14 cellular contexts compared by ENCODE assay signal in genomic region chr1:201377611-201378092, GRCh38. TPM values are rescaled to one million over a fixed set of nuclear protein-coding genes. Genes with fewer than 3 reads are reported as not detected.
DNase-seq lines count a peak whose midpoint lies in the region; ATAC-seq and TF ChIP-seq lines count a peak whose summit lies in the region.
"Had no signal": no experiment of that assay in that cellular context is flagged by ENCODE, and none has a peak within 500 bp of the region (broad histone marks: within the 10 kb centered on the region; RNA-seq: fewer than 3 reads in every experiment).

TSS of gene TNNT2 (minus strand) at chr1:201377680. CDS start at chr1:201373254, 4,426 bp downstream.

- peak; percentile 66 for DNase-seq in NCI-H1694 treated with DMSO at 0.1 percent for 48 hours (lab: John Stamatoyannopoulos, UW)
- no peak for DNase-seq in chondrocyte (ENCODE audit: low spot score)
- DNase-seq in smooth muscle cell (lab: John Stamatoyannopoulos, UW; ENCODE audit: unreplicated experiment) = peak; percentile 35
- no peak for DNase-seq in activated naive CD4-positive, alpha-beta T cell treated with anti-CD3 and anti-CD28 coated beads, Interleukin-2, amount 50 U/mL, for 72 hours (ENCODE audit: low spot score in 2 of 2)
- no peak for DNase-seq in AML-193 (lab: John Stamatoyannopoulos, UW)
- no peak for DNase-seq in hippocampal formation (lab: John Stamatoyannopoulos, UW)
- DNase-seq in germinal center (ENCODE audit: low spot score) = no peak
- DNase-seq: activated CD4-positive, CD25-positive, alpha-beta regulatory T cell treated with anti-CD3 and anti-CD28 coated beads, Interleukin-2, amount 50 U/mL, for 72 hours; CD4-positive, alpha-beta T cell; testis had no signal

- no peaks in the 10 kb centered on the region for H3K9me3 Mint-ChIP-seq in chondrocyte (ENCODE audit: low read depth)
- H3K9me3 Mint-ChIP-seq in activated naive CD4-positive, alpha-beta T cell treated with anti-CD3 and anti-CD28 coated beads, Interleukin-2, amount 50 U/mL, for 72 hours = no peaks in the 10 kb centered on the region
- H3K9me3 Mint-ChIP-seq: CD4-positive, alpha-beta T cell; natural killer cell treated with Interleukin-12 subunit alpha and Interleukin-12 subunit beta and Interleukin-15 and Interleukin-18, amount 100 ng/mL, for 72 hours had no signal

- no peak for ATAC-seq in activated naive CD4-positive, alpha-beta T cell treated with anti-CD3 and anti-CD28 coated beads, Interleukin-2, amount 50 U/mL, for 72 hours
- ATAC-seq: natural killer cell treated with Interleukin-12 subunit alpha and Interleukin-12 subunit beta and Interleukin-15 and Interleukin-18, amount 100 ng/mL, for 72 hours had no signal

- peak within 1 kb of the TSS; percentile 79 for H3K27ac ChIP-seq in iPS-20b (ENCODE audit: low read length)
- H3K27ac ChIP-seq in smooth muscle cell (ENCODE audit: low read depth) = no peak within 1 kb of the TSS
- H3K27ac ChIP-seq: adrenal gland, testis had no signal

- H3K4me1 ChIP-seq in iPS-20b (ENCODE audit: insufficient read depth, low read length) (peaks cover 32% of the 10 kb centered on the region), smooth muscle cell (ENCODE audit: low read depth) (peaks cover 22% of the 10 kb centered on the region)
- H3K4me1 ChIP-seq: adrenal gland, testis had no signal

- H3K27ac Mint-ChIP-seq in chondrocyte (ENCODE audit: unreplicated experiment) = peak within 1 kb of the TSS; percentile 87
- H3K27ac Mint-ChIP-seq in activated naive CD4-positive, alpha-beta T cell treated with anti-CD3 and anti-CD28 coated beads, Interleukin-2, amount 50 U/mL, for 72 hours = no peak within 1 kb of the TSS
- H3K27ac Mint-ChIP-seq: CD4-positive, alpha-beta T cell; natural killer cell treated with Interleukin-12 subunit alpha and Interleukin-12 subunit beta and Interleukin-15 and Interleukin-18, amount 100 ng/mL, for 72 hours had no signal

- H3K27me3 Mint-ChIP-seq in chondrocyte (ENCODE audit: low read depth) = no peaks in the 10 kb centered on the region
- H3K27me3 Mint-ChIP-seq: CD4-positive, alpha-beta T cell had no signal

- H3K79me2 ChIP-seq in smooth muscle cell (ENCODE audit: low read depth) = no peaks in the 10 kb centered on the region

- H3K4me3 Mint-ChIP-seq in chondrocyte (ENCODE audit: unreplicated experiment) = peak within 1 kb of the TSS; percentile 57
- H3K4me3 Mint-ChIP-seq: CD4-positive, alpha-beta T cell; natural killer cell treated with Interleukin-12 subunit alpha and Interleukin-12 subunit beta and Interleukin-15 and Interleukin-18, amount 100 ng/mL, for 72 hours had no signal

- no peak within 1 kb of the TSS for H2AFZ ChIP-seq in smooth muscle cell (ENCODE audit: low read depth)

- H3K36me3 ChIP-seq in iPS-20b (ENCODE audit: insufficient read depth, low read depth, low read length) (no peaks in the 10 kb centered on the region), smooth muscle cell (ENCODE audit: low read depth) (no peaks in the 10 kb centered on the region)
- H3K36me3 ChIP-seq: adrenal gland had no signal

- H4K20me1 ChIP-seq in smooth muscle cell (ENCODE audit: low read depth) = no peaks in the 10 kb centered on the region

- H3K4me1 Mint-ChIP-seq in chondrocyte (ENCODE audit: low read depth) = peaks cover 25% of the 10 kb centered on the region

- 7% methylated on average over 8 of the region's 9 CpGs for WGBS in smooth muscle cell (ENCODE audit: low lambda C conversion rate)

- H3K4me3 ChIP-seq in iPS-20b (ENCODE audit: low read length) = peak within 1 kb of the TSS; percentile 42; the same call in 1 of the 2 replicates
- no peak within 1 kb of the TSS for H3K4me3 ChIP-seq in smooth muscle cell
- H3K4me3 ChIP-seq: adrenal gland, testis had no signal

- H3K9me3 ChIP-seq in iPS-20b (ENCODE audit: insufficient read depth, low read depth, low read length) (no peaks in the 10 kb centered on the region), smooth muscle cell (replicated peaks; ENCODE audit: low read depth) (no peaks in the 10 kb centered on the region)
- H3K9me3 ChIP-seq: adrenal gland, testis had no signal

- peak within 1 kb of the TSS; percentile 7 for H3K4me2 ChIP-seq in smooth muscle cell

- H3K27me3 ChIP-seq in iPS-20b (ENCODE audit: insufficient read depth, low read length) (no peaks in the 10 kb centered on the region), smooth muscle cell (ENCODE audit: low read depth) (no peaks in the 10 kb centered on the region)
- H3K27me3 ChIP-seq: adrenal gland, testis had no signal

- TF ChIP-seq CTCF in chondrocyte (IDR thresholded peaks at IDR 0.05) (no peak), smooth muscle cell (IDR thresholded peaks at IDR 0.05; ENCODE audit: borderline replicate concordance, insufficient read depth, poor library complexity, severe bottlenecking) (no peak)

- H3F3A ChIP-seq in smooth muscle cell (ENCODE audit: low read depth) = peaks cover 4% of the 10 kb centered on the region

- peak within 1 kb of the TSS; percentile 71; the same call in 1 of the 2 replicates for H3K9ac ChIP-seq in iPS-20b (ENCODE audit: low read depth, low read length)
- H3K9ac ChIP-seq in smooth muscle cell (ENCODE audit: low read depth) = no peak within 1 kb of the TSS

- no peaks in the 10 kb centered on the region for H3K36me3 Mint-ChIP-seq in chondrocyte (ENCODE audit: low read depth)
- H3K36me3 Mint-ChIP-seq in activated naive CD4-positive, alpha-beta T cell treated with anti-CD3 and anti-CD28 coated beads, Interleukin-2, amount 50 U/mL, for 72 hours = no peaks in the 10 kb centered on the region
- H3K36me3 Mint-ChIP-seq: natural killer cell treated with Interleukin-12 subunit alpha and Interleukin-12 subunit beta and Interleukin-15 and Interleukin-18, amount 100 ng/mL, for 72 hours had no signal

RNA-seq across cellular contexts. Expression of gene TNNT2, which starts in this region (rescaled TPM):
- total RNA-seq in chondrocyte (20.3 to 21.6 TPM (median 21.2 TPM) in 3 replicates), smooth muscle cell (2.6 and 4.4 TPM in 2 replicates)
- polyA plus RNA-seq in smooth muscle cell = 6.3 and 6.5 TPM in 2 replicates
- not detected for total RNA-seq in activated naive CD4-positive, alpha-beta T cell treated with anti-CD3 and anti-CD28 coated beads, Interleukin-2, amount 50 U/mL, for 72 hours
- total RNA-seq: CD4-positive, alpha-beta T cell; dermis blood vessel endothelial cell; natural killer cell treated with Interleukin-12 subunit alpha and Interleukin-12 subunit beta and Interleukin-15 and Interleukin-18, amount 100 ng/mL, for 72 hours had no signal

Comparison
In these comparisons a context has a peak if more than half of its experiments do, and no peak if none do; other contexts are left out.
1. DNase-seq: peak in NCI-H1694 treated with DMSO at 0.1 percent for 48 hours (single experiment) and smooth muscle cell (single experiment); none in chondrocyte (single experiment), activated naive CD4-positive, alpha-beta T cell treated with anti-CD3 and anti-CD28 coated beads, Interleukin-2, amount 50 U/mL, for 72 hours (0 of 2), AML-193 (0 of 2), hippocampal formation (0 of 2) and germinal center (single experiment).